Comparison of ENCODE assay signal across 1 cellular context in the genomic region with DNA sequence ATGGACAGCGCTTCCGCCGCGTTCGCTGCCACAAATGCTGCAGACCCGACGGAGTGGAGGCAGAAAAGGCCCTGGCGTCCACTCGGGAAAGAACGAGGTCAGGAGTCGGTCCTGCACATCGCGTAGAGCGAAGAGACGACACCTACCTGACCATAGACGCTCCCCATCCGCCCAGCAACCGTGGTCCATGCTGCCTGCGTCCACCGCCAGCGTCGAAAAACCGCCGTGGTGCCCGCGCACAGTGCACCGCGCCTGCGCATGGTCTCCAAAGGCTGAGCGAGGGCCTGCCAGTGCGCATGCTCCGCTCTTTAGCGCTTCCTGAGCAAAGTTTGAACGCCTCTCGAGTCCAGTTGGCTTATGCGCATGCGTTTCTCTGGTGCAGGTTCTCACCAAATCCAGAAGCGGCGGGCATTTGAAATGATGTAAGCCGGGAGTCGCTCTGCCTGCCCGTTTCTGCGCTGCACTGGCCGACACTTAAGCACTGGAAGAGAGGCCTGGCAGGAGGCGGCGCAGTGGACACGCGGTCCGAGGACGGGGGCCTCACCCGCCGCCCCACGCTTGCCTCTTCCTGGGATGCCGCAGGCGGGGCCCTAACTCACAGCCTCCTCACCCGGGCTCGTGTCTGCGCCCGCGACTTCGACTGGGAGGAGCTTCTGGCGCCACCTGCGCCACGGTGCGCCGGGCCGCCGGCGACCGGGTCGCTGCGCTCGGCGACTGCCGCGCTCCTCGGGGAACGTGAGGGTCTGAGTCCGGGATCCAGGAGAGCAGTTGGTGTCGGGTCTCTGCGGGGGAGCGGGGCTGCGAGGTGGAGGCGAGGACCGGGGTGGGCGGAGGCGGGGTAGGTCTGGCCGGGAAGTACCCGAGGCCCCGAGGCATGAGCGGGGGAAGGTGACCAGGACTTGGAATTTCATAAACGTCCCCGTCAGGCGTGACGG.
TF ChIP-seq lines count a peak whose summit lies in the region.

A gene with protein sequence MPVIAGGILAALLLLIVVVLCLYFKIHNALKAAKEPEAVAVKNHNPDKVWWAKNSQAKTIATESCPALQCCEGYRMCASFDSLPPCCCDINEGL (minus strand): TSS at position 243 of the 935 bp plus-strand sequence. CDS start 29,066 bp downstream, outside the sequence.

TF ChIP-seq in HepG2, 621 proteins besides CTCF, POLR2A, EP300 and RAD21 (continued from another document and continues in another):
- TF ChIP-seq HNF1A (IDR thresholded peaks at IDR 0.05; ENCODE audit: low read depth): no peak
- TF ChIP-seq HNF1A (CRISPR knock-in tag; IDR thresholded peaks at IDR 0.05; ENCODE audit: borderline replicate concordance): no peak; the same call in 1 of the 2 replicates
- TF ChIP-seq, protein P1, sequence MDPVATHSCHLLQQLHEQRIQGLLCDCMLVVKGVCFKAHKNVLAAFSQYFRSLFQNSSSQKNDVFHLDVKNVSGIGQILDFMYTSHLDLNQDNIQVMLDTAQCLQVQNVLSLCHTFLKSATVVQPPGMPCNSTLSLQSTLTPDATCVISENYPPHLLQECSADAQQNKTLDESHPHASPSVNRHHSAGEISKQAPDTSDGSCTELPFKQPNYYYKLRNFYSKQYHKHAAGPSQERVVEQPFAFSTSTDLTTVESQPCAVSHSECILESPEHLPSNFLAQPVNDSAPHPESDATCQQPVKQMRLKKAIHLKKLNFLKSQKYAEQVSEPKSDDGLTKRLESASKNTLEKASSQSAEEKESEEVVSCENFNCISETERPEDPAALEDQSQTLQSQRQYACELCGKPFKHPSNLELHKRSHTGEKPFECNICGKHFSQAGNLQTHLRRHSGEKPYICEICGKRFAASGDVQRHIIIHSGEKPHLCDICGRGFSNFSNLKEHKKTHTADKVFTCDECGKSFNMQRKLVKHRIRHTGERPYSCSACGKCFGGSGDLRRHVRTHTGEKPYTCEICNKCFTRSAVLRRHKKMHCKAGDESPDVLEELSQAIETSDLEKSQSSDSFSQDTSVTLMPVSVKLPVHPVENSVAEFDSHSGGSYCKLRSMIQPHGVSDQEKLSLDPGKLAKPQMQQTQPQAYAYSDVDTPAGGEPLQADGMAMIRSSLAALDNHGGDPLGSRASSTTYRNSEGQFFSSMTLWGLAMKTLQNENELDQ (CRISPR knock-in tag; IDR thresholded peaks at IDR 0.05; ENCODE audit: borderline replicate concordance): no peak
- no peak for TF ChIP-seq JDP2 (CRISPR knock-in tag; IDR thresholded peaks at IDR 0.05; ENCODE audit: borderline replicate concordance)
- peak; percentile 89 for TF ChIP-seq REL (CRISPR knock-in tag; conservative IDR thresholded peaks at IDR 0.05)
- no peak for TF ChIP-seq NR2F1 (CRISPR knock-in tag; IDR thresholded peaks at IDR 0.05)
- TF ChIP-seq GRHL1 (CRISPR knock-in tag; conservative IDR thresholded peaks at IDR 0.05): no peak
- TF ChIP-seq TOE1 (CRISPR knock-in tag; IDR thresholded peaks at IDR 0.05): no peak
- TF ChIP-seq ZNF138 (CRISPR knock-in tag; IDR thresholded peaks at IDR 0.05; ENCODE audit: low read depth): no peak
- TF ChIP-seq ZNF407 (CRISPR knock-in tag; IDR thresholded peaks at IDR 0.05; ENCODE audit: not compliant biosample characterization): peak; percentile 64
- no peak for TF ChIP-seq DNMT1 (CRISPR knock-in tag; IDR thresholded peaks at IDR 0.05)
- no peak for TF ChIP-seq HNRNPUL1 (IDR thresholded peaks at IDR 0.05; ENCODE audit: low read depth, low read length)
- TF ChIP-seq GTF2F1 (IDR thresholded peaks at IDR 0.05; ENCODE audit: low read length): no peak
- TF ChIP-seq RARA (CRISPR knock-in tag; IDR thresholded peaks at IDR 0.05): no peak
- peak; percentile 64; the same call in 1 of the 2 replicates for TF ChIP-seq ZNF333 (CRISPR knock-in tag; IDR thresholded peaks at IDR 0.05; ENCODE audit: borderline replicate concordance)
- 0 out of 2 replicates have a peak, but pooled peaks have one; percentile 22 for TF ChIP-seq RFXAP (CRISPR knock-in tag; IDR thresholded peaks at IDR 0.05; ENCODE audit: borderline replicate concordance)
- 0 out of 2 replicates have a peak, but pooled peaks have one; percentile 46 for TF ChIP-seq TOPORS (CRISPR knock-in tag; IDR thresholded peaks at IDR 0.05)
- no peak for TF ChIP-seq FUBP1 (CRISPR knock-in tag; IDR thresholded peaks at IDR 0.05; ENCODE audit: borderline replicate concordance)
- TF ChIP-seq KLF12 (CRISPR knock-in tag; IDR thresholded peaks at IDR 0.05; ENCODE audit: borderline replicate concordance): 0 out of 2 replicates have a peak, but pooled peaks have one; percentile 42
- peak; percentile 26; the same call in 1 of the 2 replicates for TF ChIP-seq ZNF841 (CRISPR knock-in tag; IDR thresholded peaks at IDR 0.05; ENCODE audit: borderline replicate concordance)
- TF ChIP-seq TEAD3 (CRISPR knock-in tag; optimal IDR thresholded peaks at IDR 0.05; ENCODE audit: borderline replicate concordance): peak; percentile 4
- TF ChIP-seq ZBED4 (CRISPR knock-in tag; IDR thresholded peaks at IDR 0.05; ENCODE audit: borderline replicate concordance): no peak
- no peak for TF ChIP-seq ZNF382 (CRISPR knock-in tag; IDR thresholded peaks at IDR 0.05; ENCODE audit: borderline replicate concordance)
- no peak for TF ChIP-seq ZFP82 (CRISPR knock-in tag; IDR thresholded peaks at IDR 0.05; ENCODE audit: borderline replicate concordance)
